ENCODE assay signal across 1 cellular context in the genomic region with DNA sequence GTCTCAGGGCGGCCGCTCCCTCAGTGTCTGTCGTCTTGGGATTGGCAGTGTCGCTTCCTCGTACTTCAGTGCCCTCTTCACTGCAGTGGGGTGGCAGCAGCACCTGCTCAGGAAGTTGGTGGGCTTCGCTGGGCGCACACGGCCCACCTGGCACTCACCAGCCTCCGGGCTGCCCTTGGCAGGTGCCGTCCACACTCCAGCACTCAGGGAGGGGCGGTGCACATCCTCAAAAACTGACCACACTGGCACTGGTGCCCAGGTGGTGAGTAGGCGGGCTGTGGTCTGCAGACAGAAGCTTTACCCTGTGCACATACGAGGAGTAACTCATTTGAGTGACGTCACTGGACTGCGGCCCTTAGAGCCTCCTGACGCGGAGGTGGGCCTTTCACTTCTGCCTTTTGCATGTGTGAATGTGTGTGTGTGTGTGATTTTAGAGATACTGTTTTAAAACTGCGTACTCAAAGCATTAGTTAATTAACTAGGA.
TF ChIP-seq lines count a peak whose summit lies in the region.

No MANE protein-coding gene starts in this region.

TF ChIP-seq in GM12878, 131 proteins besides CTCF, POLR2A, EP300 and RAD21 (continued from another document and continues in another):
- no peak for TF ChIP-seq MLLT1 (IDR thresholded peaks at IDR 0.05)
- TF ChIP-seq PKNOX1 (IDR thresholded peaks at IDR 0.05), result peak; percentile 38; the same call in 1 of the 2 replicates
- no peak for TF ChIP-seq YBX1 (IDR thresholded peaks at IDR 0.05)
- TF ChIP-seq ETV6 (conservative IDR thresholded peaks at IDR 0.05 in 1 of 2, IDR thresholded peaks at IDR 0.05 in 1 of 2; ENCODE audit: borderline replicate concordance in 1 of 2, low read depth in 1 of 2), result peak in 1 of 2 experiments; percentile 37; a peak in 1 of 4 replicates
- no peak for TF ChIP-seq ZBTB11 (CRISPR knock-in tag; IDR thresholded peaks at IDR 0.05)
- peak; percentile 79; the same call in 1 of the 2 replicates for TF ChIP-seq CBFB (IDR thresholded peaks at IDR 0.05; ENCODE audit: low read depth)
- TF ChIP-seq CREM (IDR thresholded peaks at IDR 0.05; ENCODE audit: low read depth), result peak; percentile 97
- TF ChIP-seq SIN3A (IDR thresholded peaks at IDR 0.05; ENCODE audit: low read depth, low read length), result no peak
- TF ChIP-seq PAX8 (IDR thresholded peaks at IDR 0.05), result no peak
- TF ChIP-seq ZNF217 (IDR thresholded peaks at IDR 0.05), result no peak
- no peak for TF ChIP-seq NR2C2 (IDR thresholded peaks at IDR 0.05; ENCODE audit: borderline replicate concordance, control insufficient read depth, insufficient read length, low read depth)
- TF ChIP-seq POLR2AphosphoS2 (IDR thresholded peaks at IDR 0.05; ENCODE audit: low read depth, low read length), result no peak
- no peak for TF ChIP-seq ZSCAN29 (IDR thresholded peaks at IDR 0.05)
- TF ChIP-seq GATAD2B (conservative IDR thresholded peaks at IDR 0.05; ENCODE audit: low read depth), result peak; percentile 75; the same call in 1 of the 2 replicates
- peak; percentile 77 for TF ChIP-seq NR2F1 (conservative IDR thresholded peaks at IDR 0.05)
- TF ChIP-seq, protein P1, sequence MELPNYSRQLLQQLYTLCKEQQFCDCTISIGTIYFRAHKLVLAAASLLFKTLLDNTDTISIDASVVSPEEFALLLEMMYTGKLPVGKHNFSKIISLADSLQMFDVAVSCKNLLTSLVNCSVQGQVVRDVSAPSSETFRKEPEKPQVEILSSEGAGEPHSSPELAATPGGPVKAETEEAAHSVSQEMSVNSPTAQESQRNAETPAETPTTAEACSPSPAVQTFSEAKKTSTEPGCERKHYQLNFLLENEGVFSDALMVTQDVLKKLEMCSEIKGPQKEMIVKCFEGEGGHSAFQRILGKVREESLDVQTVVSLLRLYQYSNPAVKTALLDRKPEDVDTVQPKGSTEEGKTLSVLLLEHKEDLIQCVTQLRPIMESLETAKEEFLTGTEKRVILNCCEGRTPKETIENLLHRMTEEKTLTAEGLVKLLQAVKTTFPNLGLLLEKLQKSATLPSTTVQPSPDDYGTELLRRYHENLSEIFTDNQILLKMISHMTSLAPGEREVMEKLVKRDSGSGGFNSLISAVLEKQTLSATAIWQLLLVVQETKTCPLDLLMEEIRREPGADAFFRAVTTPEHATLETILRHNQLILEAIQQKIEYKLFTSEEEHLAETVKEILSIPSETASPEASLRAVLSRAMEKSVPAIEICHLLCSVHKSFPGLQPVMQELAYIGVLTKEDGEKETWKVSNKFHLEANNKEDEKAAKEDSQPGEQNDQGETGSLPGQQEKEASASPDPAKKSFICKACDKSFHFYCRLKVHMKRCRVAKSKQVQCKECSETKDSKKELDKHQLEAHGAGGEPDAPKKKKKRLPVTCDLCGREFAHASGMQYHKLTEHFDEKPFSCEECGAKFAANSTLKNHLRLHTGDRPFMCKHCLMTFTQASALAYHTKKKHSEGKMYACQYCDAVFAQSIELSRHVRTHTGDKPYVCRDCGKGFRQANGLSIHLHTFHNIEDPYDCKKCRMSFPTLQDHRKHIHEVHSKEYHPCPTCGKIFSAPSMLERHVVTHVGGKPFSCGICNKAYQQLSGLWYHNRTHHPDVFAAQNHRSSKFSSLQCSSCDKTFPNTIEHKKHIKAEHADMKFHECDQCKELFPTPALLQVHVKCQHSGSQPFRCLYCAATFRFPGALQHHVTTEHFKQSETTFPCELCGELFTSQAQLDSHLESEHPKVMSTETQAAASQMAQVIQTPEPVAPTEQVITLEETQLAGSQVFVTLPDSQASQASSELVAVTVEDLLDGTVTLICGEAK (IDR thresholded peaks at IDR 0.05; ENCODE audit: borderline replicate concordance), result no peak
- no peak for TF ChIP-seq SMAD1 (IDR thresholded peaks at IDR 0.05; ENCODE audit: low read depth, partially characterized antibody)
- TF ChIP-seq BMI1 (IDR thresholded peaks at IDR 0.05; ENCODE audit: borderline replicate concordance), result peak; percentile 76
- TF ChIP-seq IRF5 (IDR thresholded peaks at IDR 0.05; ENCODE audit: borderline replicate concordance), result no peak
- TF ChIP-seq RELA (IDR thresholded peaks at IDR 0.05; ENCODE audit: borderline replicate concordance, partially characterized antibody), result no peak
- TF ChIP-seq ZNF274 (IDR thresholded peaks at IDR 0.05; ENCODE audit: insufficient read depth, insufficient read length), result no peak
- no peak for TF ChIP-seq ATF3 (IDR thresholded peaks at IDR 0.05; ENCODE audit: borderline replicate concordance, extremely low read depth, low read depth, low read length)
- peak; percentile 89 to 93 for TF ChIP-seq BHLHE40 (IDR thresholded peaks at IDR 0.05; ENCODE audit: borderline replicate concordance in 1 of 2, low read depth in 2 of 2, low read length in 1 of 2)
- TF ChIP-seq, protein P2, sequence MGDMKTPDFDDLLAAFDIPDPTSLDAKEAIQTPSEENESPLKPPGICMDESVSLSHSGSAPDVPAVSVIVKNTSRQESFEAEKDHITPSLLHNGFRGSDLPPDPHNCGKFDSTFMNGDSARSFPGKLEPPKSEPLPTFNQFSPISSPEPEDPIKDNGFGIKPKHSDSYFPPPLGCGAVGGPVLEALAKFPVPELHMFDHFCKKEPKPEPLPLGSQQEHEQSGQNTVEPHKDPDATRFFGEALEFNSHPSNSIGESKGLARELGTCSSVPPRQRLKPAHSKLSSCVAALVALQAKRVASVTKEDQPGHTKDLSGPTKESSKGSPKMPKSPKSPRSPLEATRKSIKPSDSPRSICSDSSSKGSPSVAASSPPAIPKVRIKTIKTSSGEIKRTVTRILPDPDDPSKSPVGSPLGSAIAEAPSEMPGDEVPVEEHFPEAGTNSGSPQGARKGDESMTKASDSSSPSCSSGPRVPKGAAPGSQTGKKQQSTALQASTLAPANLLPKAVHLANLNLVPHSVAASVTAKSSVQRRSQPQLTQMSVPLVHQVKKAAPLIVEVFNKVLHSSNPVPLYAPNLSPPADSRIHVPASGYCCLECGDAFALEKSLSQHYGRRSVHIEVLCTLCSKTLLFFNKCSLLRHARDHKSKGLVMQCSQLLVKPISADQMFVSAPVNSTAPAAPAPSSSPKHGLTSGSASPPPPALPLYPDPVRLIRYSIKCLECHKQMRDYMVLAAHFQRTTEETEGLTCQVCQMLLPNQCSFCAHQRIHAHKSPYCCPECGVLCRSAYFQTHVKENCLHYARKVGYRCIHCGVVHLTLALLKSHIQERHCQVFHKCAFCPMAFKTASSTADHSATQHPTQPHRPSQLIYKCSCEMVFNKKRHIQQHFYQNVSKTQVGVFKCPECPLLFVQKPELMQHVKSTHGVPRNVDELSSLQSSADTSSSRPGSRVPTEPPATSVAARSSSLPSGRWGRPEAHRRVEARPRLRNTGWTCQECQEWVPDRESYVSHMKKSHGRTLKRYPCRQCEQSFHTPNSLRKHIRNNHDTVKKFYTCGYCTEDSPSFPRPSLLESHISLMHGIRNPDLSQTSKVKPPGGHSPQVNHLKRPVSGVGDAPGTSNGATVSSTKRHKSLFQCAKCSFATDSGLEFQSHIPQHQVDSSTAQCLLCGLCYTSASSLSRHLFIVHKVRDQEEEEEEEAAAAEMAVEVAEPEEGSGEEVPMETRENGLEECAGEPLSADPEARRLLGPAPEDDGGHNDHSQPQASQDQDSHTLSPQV (IDR thresholded peaks at IDR 0.05), result peak; percentile 94
- TF ChIP-seq NR2C1 (IDR thresholded peaks at IDR 0.05), result no peak; the same call in 1 of the 2 replicates
- TF ChIP-seq, protein P3, sequence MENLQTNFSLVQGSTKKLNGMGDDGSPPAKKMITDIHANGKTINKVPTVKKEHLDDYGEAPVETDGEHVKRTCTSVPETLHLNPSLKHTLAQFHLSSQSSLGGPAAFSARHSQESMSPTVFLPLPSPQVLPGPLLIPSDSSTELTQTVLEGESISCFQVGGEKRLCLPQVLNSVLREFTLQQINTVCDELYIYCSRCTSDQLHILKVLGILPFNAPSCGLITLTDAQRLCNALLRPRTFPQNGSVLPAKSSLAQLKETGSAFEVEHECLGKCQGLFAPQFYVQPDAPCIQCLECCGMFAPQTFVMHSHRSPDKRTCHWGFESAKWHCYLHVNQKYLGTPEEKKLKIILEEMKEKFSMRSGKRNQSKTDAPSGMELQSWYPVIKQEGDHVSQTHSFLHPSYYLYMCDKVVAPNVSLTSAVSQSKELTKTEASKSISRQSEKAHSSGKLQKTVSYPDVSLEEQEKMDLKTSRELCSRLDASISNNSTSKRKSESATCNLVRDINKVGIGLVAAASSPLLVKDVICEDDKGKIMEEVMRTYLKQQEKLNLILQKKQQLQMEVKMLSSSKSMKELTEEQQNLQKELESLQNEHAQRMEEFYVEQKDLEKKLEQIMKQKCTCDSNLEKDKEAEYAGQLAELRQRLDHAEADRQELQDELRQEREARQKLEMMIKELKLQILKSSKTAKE (IDR thresholded peaks at IDR 0.05; ENCODE audit: low read depth, poor library complexity, severe bottlenecking), result peak; percentile 76
- no peak for TF ChIP-seq KDM1A (IDR thresholded peaks at IDR 0.05; ENCODE audit: borderline replicate concordance)
- no peak for TF ChIP-seq E2F4 (IDR thresholded peaks at IDR 0.05; ENCODE audit: low read depth, low read length)
- TF ChIP-seq CHD2 (IDR thresholded peaks at IDR 0.05; ENCODE audit: borderline replicate concordance, low read depth, low read length), result peak; percentile 90
- TF ChIP-seq HDAC2 (IDR thresholded peaks at IDR 0.05), result no peak
